In genomic region chr3:39671116-39671515, GRCh38 we compare ENCODE assay signal across 14 cellular contexts.
"Had no signal": no experiment of that assay in that cellular context is flagged by ENCODE, and none has a peak within 500 bp of the region (broad histone marks: within the 10 kb centered on the region; RNA-seq: fewer than 3 reads in every experiment).

No MANE protein-coding gene starts in this region.

- H3K4me1 ChIP-seq: parathyroid adenoma, tibial artery, uterus had no signal

- ATAC-seq: left cardiac atrium had no signal

- H3K27me3 ChIP-seq: brain microvascular endothelial cell, dorsolateral prefrontal cortex, tibial artery, uterus had no signal

- H3K27ac ChIP-seq: brain microvascular endothelial cell, dorsolateral prefrontal cortex, esophagus squamous epithelium, parathyroid adenoma, skin epidermis, tibial artery, uterus had no signal

- H3K9me3 ChIP-seq: esophagus squamous epithelium, tibial artery, uterus had no signal

- DNase-seq: activated CD4-positive, alpha-beta T cell treated with anti-CD3 and anti-CD28 coated beads, Interleukin-2, amount 10 ng/mL, durations not matched to agents 7 days and 5 days; activated CD4-positive, CD25-positive, alpha-beta regulatory T cell; activated effector memory CD4-positive, alpha-beta T cell treated with Interleukin-2 at 50 U/mL for 16 hours; brain microvascular endothelial cell; dorsolateral prefrontal cortex; esophagus squamous epithelium; hypothalamus; left cardiac atrium; naive B cell; tibial artery; uterus had no signal

- H3K4me3 ChIP-seq: dorsolateral prefrontal cortex, esophagus squamous epithelium, lung, skin epidermis, tibial artery, uterus had no signal
